ENCODE assay signal across 8 cellular contexts in genomic region chr12:57112492-57113294, GRCh38. TPM values are rescaled to one million over a fixed set of nuclear protein-coding genes. Genes with fewer than 3 reads are reported as not detected.
A peak's percentile ranks its signal among the peaks of the same experiment; 100 is the strongest.
DNase-seq lines count a peak whose midpoint lies in the region; ATAC-seq and TF ChIP-seq lines count a peak whose summit lies in the region.

No MANE protein-coding gene starts in this region.

- peaks cover 41% of the 10 kb centered on the region for H3K36me3 Mint-ChIP-seq in activated T-helper 17 cell treated with anti-CD3 and anti-CD28 coated beads, Interleukin-2, amount 50 U/mL, for 72 hours (ENCODE audit: low read depth)

- peak overlapping the region; percentile 98 for H3K4me3 Mint-ChIP-seq in activated T-helper 17 cell treated with anti-CD3 and anti-CD28 coated beads, Interleukin-2, amount 50 U/mL, for 72 hours

- no peaks in the 10 kb centered on the region for H3K27me3 ChIP-seq in left lung
- H3K27me3 ChIP-seq in testis, result no peaks in the 10 kb centered on the region

- H3K36me3 ChIP-seq in left lung (peaks cover 0 to 9% of the 10 kb centered on the region in 2 donors), testis (ENCODE audit: low read depth, missing control alignments) (no peaks in the 10 kb centered on the region)

- H3K27ac Mint-ChIP-seq in activated T-helper 17 cell treated with anti-CD3 and anti-CD28 coated beads, Interleukin-2, amount 50 U/mL, for 72 hours, result peak overlapping the region; percentile 98

- H3K9me3 Mint-ChIP-seq in activated T-helper 17 cell treated with anti-CD3 and anti-CD28 coated beads, Interleukin-2, amount 50 U/mL, for 72 hours, result no peaks in the 10 kb centered on the region

- peak; percentile 51 for ATAC-seq in GM18505 (IDR thresholded peaks at IDR 0.05; ENCODE audit: unreplicated experiment)
- ATAC-seq in HG02981 (IDR thresholded peaks at IDR 0.05; ENCODE audit: unreplicated experiment), result peak; percentile 55
- ATAC-seq in activated T-helper 17 cell treated with anti-CD3 and anti-CD28 coated beads, Interleukin-2, amount 50 U/mL, for 72 hours (replicated peaks), result peak; percentile 72
- ATAC-seq in left lung, result no peak

- H3K4me3 ChIP-seq in left lung (peak overlapping the region; percentile 81 to 96), testis (peak overlapping the region in 1 of 2 donors; percentile 71)

- H3K4me1 ChIP-seq in left lung (peaks cover 15 to 39% of the 10 kb centered on the region in 2 donors), testis (peaks cover 9% of the 10 kb centered on the region)

- H3K9me3 ChIP-seq in left lung (no peaks in the 10 kb centered on the region), testis (no peaks in the 10 kb centered on the region)

- TF ChIP-seq CTCF in left lung (IDR thresholded peaks at IDR 0.05) (peak; percentile 71 to 77), testis (IDR thresholded peaks at IDR 0.05) (peak in 1 of 3 experiments; percentile 78)

- peaks cover 18% of the 10 kb centered on the region for H3K4me1 Mint-ChIP-seq in activated T-helper 17 cell treated with anti-CD3 and anti-CD28 coated beads, Interleukin-2, amount 50 U/mL, for 72 hours

- H3K27me3 Mint-ChIP-seq in activated T-helper 17 cell treated with anti-CD3 and anti-CD28 coated beads, Interleukin-2, amount 50 U/mL, for 72 hours, result no peaks in the 10 kb centered on the region

- DNase-seq in left lung, result no peak
- peak; percentile 91 for DNase-seq in testis
- no peak for DNase-seq in GDM1 (lab: John Stamatoyannopoulos, UW)
- DNase-seq in NCI-H1048 (lab: John Stamatoyannopoulos, UW), result no peak
- no peak for DNase-seq in DMS79 (lab: John Stamatoyannopoulos, UW)

- WGBS in testis, 2 donors, result 58 to 63% methylated on average over 9 of the region's 9 CpGs

- peak overlapping the region; percentile 100 for H3K27ac ChIP-seq in left lung
- peak overlapping the region; percentile 96 to 99 for H3K27ac ChIP-seq in testis

- TF ChIP-seq POLR2A in GM18505 (IDR thresholded peaks at IDR 0.05; ENCODE audit: borderline replicate concordance, extremely low read depth, insufficient read depth, insufficient read length) (no peak), testis (IDR thresholded peaks at IDR 0.05) (no peak)

- intact Hi-C loops in left lung (cut with DNase I) (loop anchor here in 1 of 2 donors (2.0 kb wide), 1 partner anchor 44 kb away; no protein-coding TSS in a partner anchor), testis (cut with DNase I; ENCODE audit: low total_unique reads) (loop anchor here (5.0 kb wide), 1 partner anchor 45 kb away; no protein-coding TSS in a partner anchor)

RNA-seq across cellular contexts. Expression of gene STAT6, which starts 1.5 kb away (rescaled TPM):
- total RNA-seq in activated T-helper 17 cell treated with anti-CD3 and anti-CD28 coated beads, Interleukin-2, amount 50 U/mL, for 72 hours, result 100 to 1,000 TPM; 177 to 332 TPM
- total RNA-seq in left lung (100 to 1,000 TPM; 200 to 237 TPM), testis (10 to 100 TPM; 66.2 to 81.5 TPM)
- polyA plus RNA-seq in testis (ENCODE audit: insufficient read depth, low read depth, low replicate concordance), result 53.2 TPM

RNA-seq across cellular contexts. Expression of gene LRP1, which starts 15.6 kb away (rescaled TPM):
- 10 to 100 TPM in 1 of 2 donors, 1 to 10 TPM in 1; 2.4 to 20.2 TPM for total RNA-seq in activated T-helper 17 cell treated with anti-CD3 and anti-CD28 coated beads, Interleukin-2, amount 50 U/mL, for 72 hours
- total RNA-seq in left lung, result 100 to 1,000 TPM; 228 to 325 TPM
- total RNA-seq in testis, result 100 to 1,000 TPM; 135 to 200 TPM
- polyA plus RNA-seq in testis (ENCODE audit: insufficient read depth, low read depth, low replicate concordance), result 82.4 TPM

RNA-seq across cellular contexts. Expression of gene NAB2, which starts 23.8 kb away (rescaled TPM):
- 10 to 100 TPM; 20.6 to 61.4 TPM for total RNA-seq in activated T-helper 17 cell treated with anti-CD3 and anti-CD28 coated beads, Interleukin-2, amount 50 U/mL, for 72 hours
- total RNA-seq in left lung (10 to 100 TPM; 28.4 to 40.1 TPM), testis (10 to 100 TPM; 45.7 to 59.5 TPM)
- 31.4 TPM for polyA plus RNA-seq in testis (ENCODE audit: insufficient read depth, low read depth, low replicate concordance)

RNA-seq across cellular contexts. Expression of gene NEMP1, which starts 34.1 kb away (rescaled TPM):
- total RNA-seq in activated T-helper 17 cell treated with anti-CD3 and anti-CD28 coated beads, Interleukin-2, amount 50 U/mL, for 72 hours, result 100 to 1,000 TPM in 1 of 2 donors, 10 to 100 TPM in 1; 62.3 to 117 TPM
- total RNA-seq in left lung (10 to 100 TPM; 16.4 to 17.9 TPM), testis (10 to 100 TPM; 18.1 to 18.2 TPM)
- polyA plus RNA-seq in testis (ENCODE audit: insufficient read depth, low read depth, low replicate concordance), result 15.9 TPM

RNA-seq across cellular contexts. Expression of gene LRP1-AS, which starts 34.7 kb away (rescaled TPM):
- total RNA-seq in activated T-helper 17 cell treated with anti-CD3 and anti-CD28 coated beads, Interleukin-2, amount 50 U/mL, for 72 hours, result not detected
- total RNA-seq in left lung, result not detected
- total RNA-seq in testis, result not detected
- not detected for polyA plus RNA-seq in testis (ENCODE audit: insufficient read depth, low read depth, low replicate concordance)

Comparison
In these comparisons a context has a peak if more than half of its experiments do, and no peak if none do; other contexts are left out.
1. RNA of gene LRP1, which starts 15.6 kb away (total RNA-seq): 228 to 325 TPM in left lung and 135 to 200 TPM in testis; 2.4 to 20.2 TPM in activated T-helper 17 cell treated with anti-CD3 and anti-CD28 coated beads, Interleukin-2, amount 50 U/mL, for 72 hours; every median in the first group is over 4 times any median in the second.